ENCODE assay signal across 8 cellular contexts in the genomic region with DNA sequence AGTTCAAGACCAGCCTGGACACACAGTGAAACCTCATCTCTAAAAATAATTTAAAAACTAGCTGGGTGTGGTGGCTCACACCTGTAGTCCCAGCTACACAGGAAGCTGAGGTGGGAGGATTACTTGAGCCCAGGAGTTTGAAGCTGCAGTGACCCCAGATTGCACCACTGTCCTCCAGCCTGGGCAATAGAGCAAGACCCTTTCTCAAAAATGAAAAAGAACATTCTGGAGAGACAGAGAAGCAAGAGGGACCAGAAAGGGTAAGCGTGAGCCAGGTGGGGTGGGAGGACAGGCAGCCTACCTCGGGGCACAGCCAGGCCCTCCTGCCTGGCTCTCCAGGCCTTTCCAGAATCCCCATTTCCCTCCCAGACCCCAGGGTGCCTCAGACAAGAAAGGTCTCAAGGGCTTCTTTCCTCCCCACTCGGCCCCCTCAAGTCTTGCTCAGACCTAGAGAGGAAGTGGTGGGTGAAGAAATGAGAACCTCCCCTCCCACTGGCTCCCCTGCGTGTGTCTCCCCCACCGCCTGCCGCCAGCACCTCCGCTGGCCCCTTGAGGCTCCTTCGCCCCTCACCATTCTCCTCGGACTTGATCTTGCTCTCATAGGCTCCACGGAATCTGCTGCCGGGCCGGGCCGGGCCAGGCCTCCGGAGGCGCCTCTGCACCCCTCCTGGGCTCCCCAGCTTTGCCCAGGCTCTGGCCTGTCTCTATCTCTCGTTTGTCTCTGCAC. TPM values are rescaled to one million over a fixed set of nuclear protein-coding genes. Genes with fewer than 3 reads are reported as not detected.
DNase-seq lines count a peak whose midpoint lies in the region; ATAC-seq and TF ChIP-seq lines count a peak whose summit lies in the region.
"Had no signal": no experiment of that assay in that cellular context is flagged by ENCODE, and none has a peak within 500 bp of the region (broad histone marks: within the 10 kb centered on the region; RNA-seq: fewer than 3 reads in every experiment).

No MANE protein-coding gene starts in this region.

- peak overlapping the region; percentile 62 for H3K4me3 ChIP-seq in lower lobe of right lung
- H3K4me3 ChIP-seq in aorta (ENCODE audit: low read length in 2 of 2) = no peak overlapping the region

- H3K36me3 ChIP-seq in lower lobe of right lung = no peaks in the 10 kb centered on the region
- no peaks in the 10 kb centered on the region for H3K36me3 ChIP-seq in aorta (ENCODE audit: control insufficient read depth in 1 of 2, insufficient read depth in 2 of 2, low read length in 1 of 2)

- H3K4me1 ChIP-seq in lower lobe of right lung (peaks cover 14% of the 10 kb centered on the region), aorta (ENCODE audit: control insufficient read depth in 1 of 2, insufficient read depth in 2 of 2, low read length in 2 of 2) (no peaks in the 10 kb centered on the region)

- DNase-seq in activated T-cell treated with anti-CD3 and anti-CD28 coated beads for 48 hours (ENCODE audit: low read depth) (peak; percentile 48), lower lobe of right lung (peak; percentile 56), aorta (peak in 1 of 2 donors; percentile 46), cerebellum (ENCODE audit: low spot score) (no peak), NCI-H524 (lab: John Stamatoyannopoulos, UW) (no peak)

- H3K27me3 ChIP-seq in lower lobe of right lung (ENCODE audit: low read depth) = no peaks in the 10 kb centered on the region
- no peaks in the 10 kb centered on the region for H3K27me3 ChIP-seq in aorta (ENCODE audit: control insufficient read depth in 1 of 2, insufficient read depth in 2 of 2, low read length in 1 of 2)

- peak overlapping the region; percentile 73 for H3K27ac ChIP-seq in lower lobe of right lung
- H3K27ac ChIP-seq in aorta (ENCODE audit: low read depth in 1 of 2, low read length in 2 of 2) = no peak overlapping the region

- intact Hi-C loops in lower lobe of right lung (cut with DNase I) (no loop called here), aorta (cut with DNase I) (loop anchor here in 1 of 2 donors (5.0 kb wide), 1 partner anchor 262 kb away; no protein-coding TSS in a partner anchor)

- ATAC-seq in GM19452 (IDR thresholded peaks at IDR 0.05; ENCODE audit: unreplicated experiment) = peak; percentile 43
- ATAC-seq in HG03571 (IDR thresholded peaks at IDR 0.05; ENCODE audit: unreplicated experiment) = peak; percentile 37
- ATAC-seq in lower lobe of right lung = peak; percentile 70 to 74
- peak; percentile 17 for ATAC-seq in aorta (ENCODE audit: low FRiP score)
- ATAC-seq: Panc1 had no signal

- H3K9me3 ChIP-seq in lower lobe of right lung (no peaks in the 10 kb centered on the region), aorta (ENCODE audit: control insufficient read depth, low read length) (peaks cover 1% of the 10 kb centered on the region)

- WGBS in aorta, 2 donors = 85 to 88% methylated on average over 15 to 16 of the region's 16 CpGs

- no peak for TF ChIP-seq CTCF in lower lobe of right lung (IDR thresholded peaks at IDR 0.05)

RNA-seq across cellular contexts. Expression of a gene that starts 0.5 kb away (rescaled TPM):
- total RNA-seq in lower lobe of right lung = 11.2 TPM
- total RNA-seq in aorta = 1 to 10 TPM; 2.6 to 3.1 TPM
- 1 to 10 TPM in 1 of 2 donors, under 1 TPM in 1; 0.28 to 1.1 TPM for polyA plus RNA-seq in aorta
- total RNA-seq in cerebellum = 0.27 TPM

RNA-seq across cellular contexts. Expression of a gene that starts 32.8 kb away (rescaled TPM):
- not detected for total RNA-seq in lower lobe of right lung
- total RNA-seq in aorta = under 1 TPM in 1 of 2 donors, not detected in 1; 0.12 TPM
- 10 to 100 TPM in 1 of 2 donors, 1 to 10 TPM in 1; 4.3 to 23.9 TPM for polyA plus RNA-seq in aorta
- 0.09 TPM for total RNA-seq in cerebellum

RNA-seq across cellular contexts. Expression of a gene that starts 45.3 kb away (rescaled TPM):
- 21.8 TPM for total RNA-seq in lower lobe of right lung
- total RNA-seq in aorta = 10 to 100 TPM in 1 of 2 donors, 1 to 10 TPM in 1; 7.4 to 13.0 TPM
- 10 to 100 TPM; 10.6 to 41.4 TPM for polyA plus RNA-seq in aorta
- 49.2 TPM for total RNA-seq in cerebellum

Comparison
In these comparisons a context has a peak if more than half of its experiments do, and no peak if none do; other contexts are left out.
1. ATAC-seq: peak in every context shown above with its lines; median percentile 72 in lower lobe of right lung; 43 in GM19452; 37 in HG03571; 17 in aorta.
2. DNase-seq: peak in activated T-cell treated with anti-CD3 and anti-CD28 coated beads for 48 hours (single experiment) and lower lobe of right lung (single experiment); none in cerebellum (single experiment) and NCI-H524 (0 of 2).